Comparison of ENCODE assay signal across 1 cellular context in the genomic region with DNA sequence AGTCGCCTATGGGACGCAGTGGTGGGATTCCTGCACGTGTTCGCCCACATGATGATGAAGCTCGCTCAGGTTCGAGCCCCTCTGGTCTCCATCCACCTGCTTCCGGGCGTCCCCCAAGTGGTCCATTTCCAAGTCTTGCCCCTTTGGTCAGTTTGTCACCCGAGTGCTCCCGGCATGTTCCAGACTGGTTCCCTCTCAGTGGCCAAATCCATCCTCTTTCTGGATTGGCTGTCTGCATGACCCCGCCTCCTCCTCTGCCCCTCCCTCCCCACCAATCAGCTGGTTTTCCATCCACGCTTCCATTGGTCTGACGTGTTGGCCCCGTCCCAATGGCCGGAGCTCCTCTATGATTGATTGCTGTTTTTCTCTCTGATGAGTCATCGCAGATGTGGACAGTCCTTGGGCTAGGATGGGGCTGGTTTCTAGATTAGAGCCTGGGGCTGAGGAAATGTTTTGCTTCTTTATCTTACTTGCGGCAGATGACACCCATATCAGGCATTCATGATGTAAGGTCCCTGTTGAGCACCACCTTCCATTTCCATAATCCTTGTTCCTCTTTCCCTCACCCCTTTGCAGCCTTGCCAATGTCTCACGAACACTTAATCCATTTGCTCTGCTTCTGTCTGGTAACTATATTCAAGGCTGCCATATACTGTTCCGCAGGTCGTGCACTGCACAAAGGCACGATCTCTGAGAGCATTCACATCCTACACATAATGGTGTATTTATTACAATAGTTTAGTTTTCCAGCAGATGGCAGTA.
TF ChIP-seq lines count a peak whose summit lies in the region.

No MANE protein-coding gene starts in this region.

TF ChIP-seq in HEK293, 187 proteins besides CTCF, POLR2A, EP300 and RAD21 (continued from another document):
- peak; percentile 93 for TF ChIP-seq SP7 (tag by site-specific recombination; IDR thresholded peaks at IDR 0.05)
- peak; percentile 58; the same call in 1 of the 2 replicates for TF ChIP-seq ZNF10 (tag by site-specific recombination; IDR thresholded peaks at IDR 0.05)
- TF ChIP-seq ZNF19 (tag by site-specific recombination; IDR thresholded peaks at IDR 0.05; ENCODE audit: low read depth) = no peak
- 0 out of 2 replicates have a peak, but pooled peaks have one; percentile 52 for TF ChIP-seq ZNF768 (tag by site-specific recombination; IDR thresholded peaks at IDR 0.05)
- TF ChIP-seq KLF16 (tag by site-specific recombination; IDR thresholded peaks at IDR 0.05) = peak; percentile 91
- TF ChIP-seq ZNF585B (tag by site-specific recombination; IDR thresholded peaks at IDR 0.05) = peak; percentile 78
- peak; percentile 70 for TF ChIP-seq ZNF335 (tag by site-specific recombination; conservative IDR thresholded peaks at IDR 0.05)
- 0 out of 2 replicates have a peak, but pooled peaks have one; percentile 77 for TF ChIP-seq ZNF561 (tag by site-specific recombination; IDR thresholded peaks at IDR 0.05; ENCODE audit: borderline replicate concordance)
- peak; percentile 74 for TF ChIP-seq ZNF394 (tag by site-specific recombination; IDR thresholded peaks at IDR 0.05; ENCODE audit: borderline replicate concordance)
- TF ChIP-seq PBX3 (CRISPR knock-in tag; IDR thresholded peaks at IDR 0.05) = peak; percentile 73; the same call in 1 of the 2 replicates
- TF ChIP-seq ZSCAN16 (tag by site-specific recombination; IDR thresholded peaks at IDR 0.05) = peak; percentile 75; the same call in 1 of the 2 replicates
- no peak for TF ChIP-seq ZNF544 (tag by site-specific recombination; IDR thresholded peaks at IDR 0.05)
- TF ChIP-seq, protein P1, sequence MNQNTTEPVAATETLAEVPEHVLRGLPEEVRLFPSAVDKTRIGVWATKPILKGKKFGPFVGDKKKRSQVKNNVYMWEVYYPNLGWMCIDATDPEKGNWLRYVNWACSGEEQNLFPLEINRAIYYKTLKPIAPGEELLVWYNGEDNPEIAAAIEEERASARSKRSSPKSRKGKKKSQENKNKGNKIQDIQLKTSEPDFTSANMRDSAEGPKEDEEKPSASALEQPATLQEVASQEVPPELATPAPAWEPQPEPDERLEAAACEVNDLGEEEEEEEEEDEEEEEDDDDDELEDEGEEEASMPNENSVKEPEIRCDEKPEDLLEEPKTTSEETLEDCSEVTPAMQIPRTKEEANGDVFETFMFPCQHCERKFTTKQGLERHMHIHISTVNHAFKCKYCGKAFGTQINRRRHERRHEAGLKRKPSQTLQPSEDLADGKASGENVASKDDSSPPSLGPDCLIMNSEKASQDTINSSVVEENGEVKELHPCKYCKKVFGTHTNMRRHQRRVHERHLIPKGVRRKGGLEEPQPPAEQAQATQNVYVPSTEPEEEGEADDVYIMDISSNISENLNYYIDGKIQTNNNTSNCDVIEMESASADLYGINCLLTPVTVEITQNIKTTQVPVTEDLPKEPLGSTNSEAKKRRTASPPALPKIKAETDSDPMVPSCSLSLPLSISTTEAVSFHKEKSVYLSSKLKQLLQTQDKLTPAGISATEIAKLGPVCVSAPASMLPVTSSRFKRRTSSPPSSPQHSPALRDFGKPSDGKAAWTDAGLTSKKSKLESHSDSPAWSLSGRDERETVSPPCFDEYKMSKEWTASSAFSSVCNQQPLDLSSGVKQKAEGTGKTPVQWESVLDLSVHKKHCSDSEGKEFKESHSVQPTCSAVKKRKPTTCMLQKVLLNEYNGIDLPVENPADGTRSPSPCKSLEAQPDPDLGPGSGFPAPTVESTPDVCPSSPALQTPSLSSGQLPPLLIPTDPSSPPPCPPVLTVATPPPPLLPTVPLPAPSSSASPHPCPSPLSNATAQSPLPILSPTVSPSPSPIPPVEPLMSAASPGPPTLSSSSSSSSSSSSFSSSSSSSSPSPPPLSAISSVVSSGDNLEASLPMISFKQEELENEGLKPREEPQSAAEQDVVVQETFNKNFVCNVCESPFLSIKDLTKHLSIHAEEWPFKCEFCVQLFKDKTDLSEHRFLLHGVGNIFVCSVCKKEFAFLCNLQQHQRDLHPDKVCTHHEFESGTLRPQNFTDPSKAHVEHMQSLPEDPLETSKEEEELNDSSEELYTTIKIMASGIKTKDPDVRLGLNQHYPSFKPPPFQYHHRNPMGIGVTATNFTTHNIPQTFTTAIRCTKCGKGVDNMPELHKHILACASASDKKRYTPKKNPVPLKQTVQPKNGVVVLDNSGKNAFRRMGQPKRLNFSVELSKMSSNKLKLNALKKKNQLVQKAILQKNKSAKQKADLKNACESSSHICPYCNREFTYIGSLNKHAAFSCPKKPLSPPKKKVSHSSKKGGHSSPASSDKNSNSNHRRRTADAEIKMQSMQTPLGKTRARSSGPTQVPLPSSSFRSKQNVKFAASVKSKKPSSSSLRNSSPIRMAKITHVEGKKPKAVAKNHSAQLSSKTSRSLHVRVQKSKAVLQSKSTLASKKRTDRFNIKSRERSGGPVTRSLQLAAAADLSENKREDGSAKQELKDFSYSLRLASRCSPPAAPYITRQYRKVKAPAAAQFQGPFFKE (tag by site-specific recombination; IDR thresholded peaks at IDR 0.05; ENCODE audit: borderline replicate concordance) = no peak
- peak; percentile 91 for TF ChIP-seq KLF8 (tag by site-specific recombination; IDR thresholded peaks at IDR 0.05)
- TF ChIP-seq GLIS2 (tag by site-specific recombination; IDR thresholded peaks at IDR 0.05) = peak; percentile 87; the same call in 1 of the 2 replicates
- TF ChIP-seq KLF1 (tag by site-specific recombination; IDR thresholded peaks at IDR 0.05) = peak; percentile 96
- peak; percentile 66 for TF ChIP-seq EGR2 (tag by site-specific recombination; IDR thresholded peaks at IDR 0.05; ENCODE audit: low read depth)
- TF ChIP-seq, protein P2, sequence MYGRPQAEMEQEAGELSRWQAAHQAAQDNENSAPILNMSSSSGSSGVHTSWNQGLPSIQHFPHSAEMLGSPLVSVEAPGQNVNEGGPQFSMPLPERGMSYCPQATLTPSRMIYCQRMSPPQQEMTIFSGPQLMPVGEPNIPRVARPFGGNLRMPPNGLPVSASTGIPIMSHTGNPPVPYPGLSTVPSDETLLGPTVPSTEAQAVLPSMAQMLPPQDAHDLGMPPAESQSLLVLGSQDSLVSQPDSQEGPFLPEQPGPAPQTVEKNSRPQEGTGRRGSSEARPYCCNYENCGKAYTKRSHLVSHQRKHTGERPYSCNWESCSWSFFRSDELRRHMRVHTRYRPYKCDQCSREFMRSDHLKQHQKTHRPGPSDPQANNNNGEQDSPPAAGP (tag by site-specific recombination; IDR thresholded peaks at IDR 0.05) = peak; percentile 70
- peak; percentile 89 for TF ChIP-seq ZNF664 (tag by site-specific recombination; IDR thresholded peaks at IDR 0.05)
- peak; percentile 94; the same call in 1 of the 2 replicates for TF ChIP-seq ZNF155 (tag by site-specific recombination; IDR thresholded peaks at IDR 0.05)
- TF ChIP-seq ZNF292 (tag by site-specific recombination; IDR thresholded peaks at IDR 0.05; ENCODE audit: borderline replicate concordance, low read depth) = no peak
- TF ChIP-seq, protein P3, sequence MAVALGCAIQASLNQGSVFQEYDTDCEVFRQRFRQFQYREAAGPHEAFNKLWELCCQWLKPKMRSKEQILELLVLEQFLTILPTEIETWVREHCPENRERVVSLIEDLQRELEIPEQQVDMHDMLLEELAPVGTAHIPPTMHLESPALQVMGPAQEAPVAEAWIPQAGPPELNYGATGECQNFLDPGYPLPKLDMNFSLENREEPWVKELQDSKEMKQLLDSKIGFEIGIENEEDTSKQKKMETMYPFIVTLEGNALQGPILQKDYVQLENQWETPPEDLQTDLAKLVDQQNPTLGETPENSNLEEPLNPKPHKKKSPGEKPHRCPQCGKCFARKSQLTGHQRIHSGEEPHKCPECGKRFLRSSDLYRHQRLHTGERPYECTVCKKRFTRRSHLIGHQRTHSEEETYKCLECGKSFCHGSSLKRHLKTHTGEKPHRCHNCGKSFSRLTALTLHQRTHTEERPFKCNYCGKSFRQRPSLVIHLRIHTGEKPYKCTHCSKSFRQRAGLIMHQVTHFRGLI (tag by site-specific recombination; IDR thresholded peaks at IDR 0.05) = peak; percentile 61; the same call in 1 of the 2 replicates
- TF ChIP-seq MEIS1 (CRISPR knock-in tag; IDR thresholded peaks at IDR 0.05; ENCODE audit: borderline replicate concordance) = no peak
- no peak for TF ChIP-seq ZNF521 (tag by site-specific recombination; IDR thresholded peaks at IDR 0.05)
- peak; percentile 96 for TF ChIP-seq ZNF121 (tag by site-specific recombination; IDR thresholded peaks at IDR 0.05)
- TF ChIP-seq ZFHX2 (tag by site-specific recombination; conservative IDR thresholded peaks at IDR 0.05) = peak; percentile 66
- TF ChIP-seq ZNF792 (tag by site-specific recombination; IDR thresholded peaks at IDR 0.05) = no peak; the same call in 1 of the 2 replicates
- TF ChIP-seq GLIS1 (tag by site-specific recombination; IDR thresholded peaks at IDR 0.05) = peak; percentile 60; the same call in 1 of the 2 replicates
- peak; percentile 94 for TF ChIP-seq KLF10 (tag by site-specific recombination; IDR thresholded peaks at IDR 0.05)
- TF ChIP-seq, protein P4, sequence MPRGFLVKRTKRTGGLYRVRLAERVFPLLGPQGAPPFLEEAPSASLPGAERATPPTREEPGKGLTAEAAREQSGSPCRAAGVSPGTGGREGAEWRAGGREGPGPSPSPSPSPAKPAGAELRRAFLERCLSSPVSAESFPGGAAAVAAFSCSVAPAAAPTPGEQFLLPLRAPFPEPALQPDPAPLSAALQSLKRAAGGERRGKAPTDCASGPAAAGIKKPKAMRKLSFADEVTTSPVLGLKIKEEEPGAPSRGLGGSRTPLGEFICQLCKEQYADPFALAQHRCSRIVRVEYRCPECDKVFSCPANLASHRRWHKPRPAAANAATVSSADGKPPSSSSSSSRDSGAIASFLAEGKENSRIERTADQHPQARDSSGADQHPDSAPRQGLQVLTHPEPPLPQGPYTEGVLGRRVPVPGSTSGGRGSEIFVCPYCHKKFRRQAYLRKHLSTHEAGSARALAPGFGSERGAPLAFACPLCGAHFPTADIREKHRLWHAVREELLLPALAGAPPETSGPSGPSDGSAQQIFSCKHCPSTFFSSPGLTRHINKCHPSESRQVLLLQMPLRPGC (tag by site-specific recombination; IDR thresholded peaks at IDR 0.05) = peak; percentile 7; the same call in 1 of the 2 replicates
- TF ChIP-seq ZNF513 (tag by site-specific recombination; IDR thresholded peaks at IDR 0.05) = peak; percentile 44; the same call in 1 of the 2 replicates
- peak; percentile 95 for TF ChIP-seq SP3 (tag by site-specific recombination; IDR thresholded peaks at IDR 0.05)
- peak; percentile 84 for TF ChIP-seq ZNF366 (tag by site-specific recombination; conservative IDR thresholded peaks at IDR 0.05)
- TF ChIP-seq ZNF610 (tag by site-specific recombination; IDR thresholded peaks at IDR 0.05; ENCODE audit: borderline replicate concordance) = peak; percentile 78; the same call in 1 of the 2 replicates
